ENCODE assay signal across 1 cellular context in genomic region chr22:29837780-29838598, GRCh38.
A peak's percentile ranks its signal among the peaks of the same experiment; 100 is the strongest.
TF ChIP-seq lines count a peak whose summit lies in the region.

ASCC2 (minus strand) TSS chr22:29838274; CDS start chr22:29832325, 5,949 bp downstream.

TF ChIP-seq in H1, 55 proteins besides CTCF, POLR2A, EP300 and RAD21 (continued from another document):
- TF ChIP-seq SIN3A (conservative IDR thresholded peaks at IDR 0.05 in 1 of 2, IDR thresholded peaks at IDR 0.05 in 1 of 2; ENCODE audit: low read depth in 1 of 2, low read length in 2 of 2) (peak; percentile 21 to 86; a peak in 2 of 4 replicates), SP4 (IDR thresholded peaks at IDR 0.05; ENCODE audit: low read length) (0 out of 2 replicates have a peak, but pooled peaks have one; percentile 62), TBP (IDR thresholded peaks at IDR 0.05; ENCODE audit: low read depth, low read length) (peak; percentile 58; the same call in 1 of the 2 replicates), TEAD4 (IDR thresholded peaks at IDR 0.05; ENCODE audit: low read depth, low read length) (no peak), TAF1 (IDR thresholded peaks at IDR 0.05; ENCODE audit: low read depth, low read length) (peak; percentile 51; the same call in 1 of the 2 replicates), KDM4A (IDR thresholded peaks at IDR 0.05; ENCODE audit: low read depth, low read length, severe bottlenecking) (peak; percentile 50), GTF2F1 (IDR thresholded peaks at IDR 0.05; ENCODE audit: borderline replicate concordance, low read depth, low read length) (no peak), JUN (IDR thresholded peaks at IDR 0.05; ENCODE audit: low read depth, low read length) (no peak), PHF8 (conservative IDR thresholded peaks at IDR 0.05; ENCODE audit: low read depth, low read length) (peak; percentile 53)
